18 cellular contexts compared by ENCODE assay signal in genomic region chr5:151408633-151409243, GRCh38. TPM values are rescaled to one million over a fixed set of nuclear protein-coding genes. Genes with fewer than 3 reads are reported as not detected.
DNase-seq lines count a peak whose midpoint lies in the region; ATAC-seq, FAIRE-seq and TF ChIP-seq lines count a peak whose summit lies in the region.
"Had no signal": no experiment of that assay in that cellular context is flagged by ENCODE, and none has a peak within 500 bp of the region (broad histone marks: within the 10 kb centered on the region; RNA-seq: fewer than 3 reads in every experiment).

No MANE protein-coding gene starts in this region.

- no peaks in the 10 kb centered on the region for H3K9me2 ChIP-seq in PC-3 (replicated peaks; ENCODE audit: low read length)

- POLR2A ChIA-PET in PC-3 (lab: Charles Lee; ENCODE audit: unreplicated experiment): no interaction called here

- H3K79me2 ChIP-seq in PC-3 (ENCODE audit: low read length) (no peaks in the 10 kb centered on the region), smooth muscle cell (ENCODE audit: low read depth) (no peaks in the 10 kb centered on the region)

- H3F3A ChIP-seq in PC-3 (ENCODE audit: low read length, unreplicated experiment): no peaks in the 10 kb centered on the region
- no peaks in the 10 kb centered on the region for H3F3A ChIP-seq in smooth muscle cell (ENCODE audit: low read depth)

- H2AFZ ChIP-seq in PC-3 (ENCODE audit: low read length) (no peak overlapping the region), smooth muscle cell (ENCODE audit: low read depth) (no peak overlapping the region)

- H3K4me1 ChIP-seq in PC-3 (ENCODE audit: insufficient read depth, low read length): no peaks in the 10 kb centered on the region
- H3K4me1 ChIP-seq in smooth muscle cell (ENCODE audit: low read depth): no peaks in the 10 kb centered on the region

- TF ChIP-seq CTCF in LNCaP clone FGC (IDR thresholded peaks at IDR 0.05; ENCODE audit: control insufficient read depth, extremely low read depth, insufficient read depth) (no peak), PC-3 (conservative IDR thresholded peaks at IDR 0.05; ENCODE audit: low read depth, low read length) (no peak), smooth muscle cell (IDR thresholded peaks at IDR 0.05; ENCODE audit: borderline replicate concordance, insufficient read depth, poor library complexity, severe bottlenecking) (no peak)

- ATAC-seq in PC-3: no peak; the same call in 1 of the 2 replicates
- ATAC-seq in left colon: no peak
- ATAC-seq: Panc1, T-cell had no signal

- WGBS in smooth muscle cell (ENCODE audit: low lambda C conversion rate): 60% methylated on average over 4 of the region's 4 CpGs

- H3K27me3 ChIP-seq in PC-3 (ENCODE audit: low read length) (peaks cover 4% of the 10 kb centered on the region), smooth muscle cell (ENCODE audit: low read depth) (no peaks in the 10 kb centered on the region)

- no peak overlapping the region for H3K4me3 ChIP-seq in LNCaP clone FGC (ENCODE audit: low read depth, low read length)
- H3K4me3 ChIP-seq in PC-3 (ENCODE audit: low read length): no peak overlapping the region
- H3K4me3 ChIP-seq in smooth muscle cell: no peak overlapping the region
- H3K4me3 ChIP-seq: SK-N-MC had no signal

- CTCF ChIA-PET in PC-3 (lab: Charles Lee): no interaction called here

- no peak overlapping the region for H3K9ac ChIP-seq in PC-3 (ENCODE audit: low read length)
- H3K9ac ChIP-seq in smooth muscle cell (ENCODE audit: low read depth): no peak overlapping the region

- H3K27ac ChIP-seq in PC-3 (ENCODE audit: low read length) (no peak overlapping the region), smooth muscle cell (ENCODE audit: low read depth) (no peak overlapping the region)
- H3K27ac ChIP-seq: SK-N-MC had no signal

- no peak for FAIRE-seq in GM19239 (lab: Jason Lieb, UNC)

- H4K20me1 ChIP-seq in PC-3 (ENCODE audit: low read length): no peaks in the 10 kb centered on the region
- no peaks in the 10 kb centered on the region for H4K20me1 ChIP-seq in smooth muscle cell (ENCODE audit: low read depth)

- intact Hi-C loops in PC-3 (cut with micrococcal nuclease) (no loop called here), left colon (cut with DNase I, micrococcal nuclease) (no loop called here)

- no peaks in the 10 kb centered on the region for H3K36me3 ChIP-seq in PC-3 (ENCODE audit: low read depth, low read length)
- no peaks in the 10 kb centered on the region for H3K36me3 ChIP-seq in smooth muscle cell (ENCODE audit: low read depth)

- DNase-seq in LNCaP clone FGC (ENCODE audit: low read depth) (peak; percentile 93), PC-3 (peak; percentile 6), left kidney (ENCODE audit: low read depth, low spot score) (peak; percentile 26), retina (peak; percentile 49), GM19239 (ENCODE audit: insufficient read length, low spot score) (no peak), smooth muscle cell (lab: John Stamatoyannopoulos, UW; ENCODE audit: unreplicated experiment) (no peak), left colon (no peak)
- DNase-seq in activated T-cell treated with anti-CD3 and anti-CD28 coated beads, Interleukin-2, amount 50 U/mL, for 48 hours: no peak
- DNase-seq: CD4-positive, alpha-beta T cell; DMS79; KG1; NCI-H187; NCI-H2171 treated with DMSO at 0.1 percent for 48 hours; NCI-H510A; NCI-H82; T-cell had no signal

- H3K9me3 ChIP-seq in PC-3 (ENCODE audit: low read length): no peaks in the 10 kb centered on the region
- H3K9me3 ChIP-seq in smooth muscle cell (replicated peaks; ENCODE audit: low read depth): no peaks in the 10 kb centered on the region

- H3K4me2 ChIP-seq in PC-3 (ENCODE audit: low read length) (no peak overlapping the region), smooth muscle cell (no peak overlapping the region)

- no TSS peak for BruUV-seq in PC-3 (replicated peaks; lab: Mats Ljungman, UMichigan)

RNA-seq across cellular contexts. Expression of gene SLC36A1, which starts 38.7 kb away (rescaled TPM):
- 3.6 and 5.7 TPM in 2 replicates for total RNA-seq in PC-3 (2014; rRNA removed)
- total RNA-seq in smooth muscle cell: 8.8 and 15.1 TPM in 2 replicates
- 6.9 and 8.3 TPM in 2 replicates for polyA plus RNA-seq in smooth muscle cell
- 10 to 100 TPM; 46.1 to 52.5 TPM for total RNA-seq in left colon

Comparison
In these comparisons a context has a peak if more than half of its experiments do, and no peak if none do; other contexts are left out.
1. DNase-seq: peak in LNCaP clone FGC (single experiment), PC-3 (single experiment), left kidney (single experiment) and retina (single experiment); none in GM19239 (single experiment), activated T-cell treated with anti-CD3 and anti-CD28 coated beads, Interleukin-2, amount 50 U/mL, for 48 hours (0 of 2), smooth muscle cell (single experiment) and left colon (0 of 2).